Comparison of ENCODE assay signal across 17 cellular contexts in the genomic region with DNA sequence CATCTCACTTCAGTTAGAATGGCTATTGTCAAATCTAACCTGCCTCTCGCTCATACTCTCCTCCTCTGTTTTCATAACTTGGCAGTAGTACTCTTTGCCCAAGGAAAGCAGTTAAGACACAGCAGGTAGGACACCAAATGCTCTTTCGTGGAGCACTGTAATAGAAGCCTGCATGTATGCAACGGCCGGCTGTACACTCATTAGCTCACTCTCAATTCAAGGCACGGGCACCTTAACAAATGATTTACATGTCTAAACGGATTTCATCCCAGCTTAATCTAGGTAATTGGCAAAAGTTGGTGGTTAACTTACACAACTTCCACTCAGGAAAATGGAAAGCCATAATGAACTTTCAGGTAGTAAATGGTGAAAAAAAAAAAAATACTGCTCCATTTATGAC. TPM values are rescaled to one million over a fixed set of nuclear protein-coding genes. Genes with fewer than 3 reads are reported as not detected.
DNase-seq lines count a peak whose midpoint lies in the region; ATAC-seq, FAIRE-seq and TF ChIP-seq lines count a peak whose summit lies in the region.
"Had no signal": no experiment of that assay in that cellular context is flagged by ENCODE, and none has a peak within 500 bp of the region (broad histone marks: within the 10 kb centered on the region; RNA-seq: fewer than 3 reads in every experiment).

No MANE protein-coding gene starts in this region.

- FAIRE-seq in keratinocyte (lab: Jason Lieb, UNC), result peak; percentile 65
- FAIRE-seq: H1, HepG2, HTR-8/SVneo had no signal

- dilution Hi-C loops in keratinocyte (cut with MboI; ENCODE audit: extremely low pct_ligation_motif_present, low sequenced_read_pairs), result no loop called here

- H3K27ac ChIP-seq in keratinocyte (ENCODE audit: control insufficient read depth, insufficient read depth, low read length) (no peak overlapping the region), caudate nucleus (ENCODE audit: low read depth, low read length) (no peak overlapping the region)
- H3K27ac ChIP-seq: 22Rv1 had no signal

- peak overlapping the region; percentile 28 for H3K4me2 ChIP-seq in keratinocyte (ENCODE audit: control insufficient read depth, extremely low read depth, insufficient read depth, low read depth, low read length)

- peak; percentile 31 for DNase-seq in NCI-H82 (lab: John Stamatoyannopoulos, UW)
- no peak for DNase-seq in NCI-H82 treated with DMSO at 0.1 percent for 48 hours (lab: John Stamatoyannopoulos, UW; ENCODE audit: unreplicated experiment)
- peak; percentile 3 for DNase-seq in astrocyte of the hippocampus (ENCODE audit: low read depth, low spot score)
- DNase-seq in keratinocyte (ENCODE audit: low read depth, low spot score), result no peak
- DNase-seq in caudate nucleus (lab: John Stamatoyannopoulos, UW), result no peak
- DNase-seq in cerebellar cortex (ENCODE audit: low spot score), result no peak
- DNase-seq: Caco-2; CD8-positive, alpha-beta memory T cell; DND-41; GDM1; HFFc6 had no signal

- H3K4me3 ChIP-seq in keratinocyte (ENCODE audit: control insufficient read depth in 2 of 3, extremely low read depth in 1 of 3, insufficient read depth in 2 of 3, low read depth in 1 of 3, low read length in 3 of 3), result no peak overlapping the region
- H3K4me3 ChIP-seq: HAP-1 had no signal

- H2AFZ ChIP-seq in keratinocyte (ENCODE audit: control insufficient read depth, low read length), result peak overlapping the region; percentile 57

- no peaks in the 10 kb centered on the region for H3K27me3 ChIP-seq in keratinocyte (ENCODE audit: control insufficient read depth, extremely low read depth, insufficient read depth, low read length)

- no peak for TF ChIP-seq CTCF in keratinocyte (optimal IDR thresholded peaks at IDR 0.05 in 1 of 3, IDR thresholded peaks at IDR 0.05 in 1 of 3, conservative IDR thresholded peaks at IDR 0.05 in 1 of 3; ENCODE audit: extremely low read depth in 1 of 3, insufficient read depth in 2 of 3, low read length in 3 of 3)

- peaks cover 29% of the 10 kb centered on the region for H3K79me2 ChIP-seq in keratinocyte (ENCODE audit: control insufficient read depth, insufficient read depth, low read length)

- no peak for ATAC-seq in GM19452 (IDR thresholded peaks at IDR 0.05; ENCODE audit: unreplicated experiment)
- ATAC-seq: HepG2 had no signal

- no peak overlapping the region for H3K9ac ChIP-seq in keratinocyte (ENCODE audit: control insufficient read depth, extremely low read depth, insufficient read depth, low read length)

- peaks cover 5% of the 10 kb centered on the region for H3K9me1 ChIP-seq in keratinocyte (ENCODE audit: control insufficient read depth, extremely low read depth, insufficient read depth, low read length)

- peaks cover 0 to 6% of the 10 kb centered on the region in 2 experiments for H3K36me3 ChIP-seq in keratinocyte (ENCODE audit: control insufficient read depth in 2 of 2, extremely low read depth in 1 of 2, insufficient read depth in 2 of 2, low read length in 2 of 2)

- H3K9me3 ChIP-seq in keratinocyte (ENCODE audit: control insufficient read depth, low read depth, low read length), result no peaks in the 10 kb centered on the region
- H3K9me3 ChIP-seq: Caco-2, HAP-1 had no signal

- H4K20me1 ChIP-seq in keratinocyte (ENCODE audit: control insufficient read depth, extremely low read depth, insufficient read depth, low read length), result no peaks in the 10 kb centered on the region

- no peaks in the 10 kb centered on the region for H3K4me1 ChIP-seq in keratinocyte (ENCODE audit: control insufficient read depth, extremely low read depth, insufficient read depth, low read length)
- H3K4me1 ChIP-seq: HAP-1 had no signal

RNA-seq across cellular contexts. Expression of a gene that starts 14.9 kb away (rescaled TPM):
- polyA plus RNA-seq in keratinocyte, result 9.7 to 19.5 TPM (median 12.0 TPM) in 3 replicates
- 1.8 TPM for polyA plus RNA-seq in keratinocyte (2011; ENCODE audit: low read depth)
- 4.9 and 9.2 TPM in 2 replicates for polyA plus RNA-seq in keratinocyte (2011; cell fraction: cytosol; rRNA removed)
- 5.8 and 9.5 TPM in 2 replicates for polyA plus RNA-seq in keratinocyte (2011; cell fraction: nucleus; rRNA removed)
- polyA plus RNA-seq in keratinocyte (2012; ENCODE audit: low replicate concordance), result 3.1 and 6.8 TPM in 2 replicates
- polyA minus RNA-seq in keratinocyte, result 7.2 to 15.9 TPM (median 8.9 TPM) in 3 replicates
- 7.7 TPM for polyA minus RNA-seq in keratinocyte (2011; cell fraction: cytosol; rRNA and poly(A)+ RNA removed)
- polyA minus RNA-seq in keratinocyte (2011; cell fraction: nucleus; rRNA and poly(A)+ RNA removed), result 8.5 and 11.4 TPM in 2 replicates

Comparison
In these comparisons a context has a peak if more than half of its experiments do, and no peak if none do; other contexts are left out.
1. DNase-seq: peak in NCI-H82 (single experiment) and astrocyte of the hippocampus (single experiment); none in NCI-H82 treated with DMSO at 0.1 percent for 48 hours (single experiment), keratinocyte (single experiment), caudate nucleus (0 of 61) and cerebellar cortex (single experiment).